In genomic region chr1:170714163-170714562, GRCh38 we compare ENCODE assay signal across 1 cellular context.
A peak's percentile ranks its signal among the peaks of the same experiment; 100 is the strongest.
TF ChIP-seq lines count a peak whose summit lies in the region.

No MANE protein-coding gene starts in this region.

TF ChIP-seq in HEK293, 187 proteins besides CTCF, POLR2A, EP300 and RAD21 (continued from another document and continues in another):
- no peak for TF ChIP-seq ZSCAN5A (tag by site-specific recombination; IDR thresholded peaks at IDR 0.05)
- no peak for TF ChIP-seq ZNF48 (tag by site-specific recombination; IDR thresholded peaks at IDR 0.05)
- no peak for TF ChIP-seq SP7 (tag by site-specific recombination; IDR thresholded peaks at IDR 0.05)
- TF ChIP-seq ZNF214 (tag by site-specific recombination; IDR thresholded peaks at IDR 0.05; ENCODE audit: borderline replicate concordance) = no peak
- no peak for TF ChIP-seq ZNF76 (tag by site-specific recombination; IDR thresholded peaks at IDR 0.05; ENCODE audit: borderline replicate concordance, low read depth)
- TF ChIP-seq ZNF311 (tag by site-specific recombination; IDR thresholded peaks at IDR 0.05; ENCODE audit: borderline replicate concordance) = no peak
- no peak for TF ChIP-seq ZNF747 (tag by site-specific recombination; IDR thresholded peaks at IDR 0.05)
- no peak for TF ChIP-seq GLIS2 (tag by site-specific recombination; IDR thresholded peaks at IDR 0.05)
- no peak for TF ChIP-seq ZNF560 (tag by site-specific recombination; IDR thresholded peaks at IDR 0.05; ENCODE audit: borderline replicate concordance)
- TF ChIP-seq ZNF18 (tag by site-specific recombination; IDR thresholded peaks at IDR 0.05) = no peak
- TF ChIP-seq ZNF423 (tag by site-specific recombination; IDR thresholded peaks at IDR 0.05) = no peak
- TF ChIP-seq ZNF549 (tag by site-specific recombination; IDR thresholded peaks at IDR 0.05) = 0 out of 2 replicates have a peak, but pooled peaks have one; percentile 44
- TF ChIP-seq ZFP37 (tag by site-specific recombination; IDR thresholded peaks at IDR 0.05) = no peak
- TF ChIP-seq ZNF324 (tag by site-specific recombination; IDR thresholded peaks at IDR 0.05) = no peak
- no peak for TF ChIP-seq ZNF174 (tag by site-specific recombination; IDR thresholded peaks at IDR 0.05)
- no peak for TF ChIP-seq IKZF3 (tag by site-specific recombination; IDR thresholded peaks at IDR 0.05)
- peak; percentile 77 for TF ChIP-seq PRDM6 (tag by site-specific recombination; IDR thresholded peaks at IDR 0.05)
- no peak for TF ChIP-seq WT1 (tag by site-specific recombination; IDR thresholded peaks at IDR 0.05)
- no peak for TF ChIP-seq ZNF571 (tag by site-specific recombination; IDR thresholded peaks at IDR 0.05)
- TF ChIP-seq ZNF121 (tag by site-specific recombination; IDR thresholded peaks at IDR 0.05) = no peak
- 0 out of 2 replicates have a peak, but pooled peaks have one; percentile 46 for TF ChIP-seq PRDM4 (tag by site-specific recombination; IDR thresholded peaks at IDR 0.05)
- no peak for TF ChIP-seq ZNF645 (tag by site-specific recombination; IDR thresholded peaks at IDR 0.05)
- no peak for TF ChIP-seq ZNF621 (tag by site-specific recombination; IDR thresholded peaks at IDR 0.05)
- no peak for TF ChIP-seq SALL2 (tag by site-specific recombination; IDR thresholded peaks at IDR 0.05; ENCODE audit: borderline replicate concordance)
- no peak for TF ChIP-seq BCL6B (tag by site-specific recombination; IDR thresholded peaks at IDR 0.05)
- no peak for TF ChIP-seq HIC1 (tag by site-specific recombination; IDR thresholded peaks at IDR 0.05)
- TF ChIP-seq ZSCAN16 (tag by site-specific recombination; IDR thresholded peaks at IDR 0.05) = no peak
- TF ChIP-seq ZBTB49 (tag by site-specific recombination; IDR thresholded peaks at IDR 0.05; ENCODE audit: low read depth) = no peak
- TF ChIP-seq ZNF112 (tag by site-specific recombination; IDR thresholded peaks at IDR 0.05) = no peak
- no peak for TF ChIP-seq ZNF510 (tag by site-specific recombination; IDR thresholded peaks at IDR 0.05; ENCODE audit: insufficient replicate concordance)
- TF ChIP-seq ZNF138 (tag by site-specific recombination; IDR thresholded peaks at IDR 0.05; ENCODE audit: borderline replicate concordance) = no peak
- TF ChIP-seq SCRT2 (tag by site-specific recombination; IDR thresholded peaks at IDR 0.05) = no peak
- no peak for TF ChIP-seq ZNF610 (tag by site-specific recombination; IDR thresholded peaks at IDR 0.05; ENCODE audit: borderline replicate concordance)
- TF ChIP-seq PRDM1 (tag by site-specific recombination; IDR thresholded peaks at IDR 0.05) = no peak
- peak; percentile 95 for TF ChIP-seq FEZF1 (tag by site-specific recombination; IDR thresholded peaks at IDR 0.05)
- no peak for TF ChIP-seq ZNF202 (tag by site-specific recombination; IDR thresholded peaks at IDR 0.05; ENCODE audit: borderline replicate concordance)
- no peak for TF ChIP-seq ZFHX2 (tag by site-specific recombination; conservative IDR thresholded peaks at IDR 0.05)
- no peak for TF ChIP-seq SP3 (tag by site-specific recombination; IDR thresholded peaks at IDR 0.05)
- no peak for TF ChIP-seq ZNF335 (tag by site-specific recombination; conservative IDR thresholded peaks at IDR 0.05)
- TF ChIP-seq ZNF148 (tag by site-specific recombination; IDR thresholded peaks at IDR 0.05; ENCODE audit: borderline replicate concordance) = no peak
- TF ChIP-seq ZNF660 (tag by site-specific recombination; IDR thresholded peaks at IDR 0.05) = no peak
- TF ChIP-seq SCRT1 (tag by site-specific recombination; IDR thresholded peaks at IDR 0.05; ENCODE audit: borderline replicate concordance) = no peak
- TF ChIP-seq BCL11A (tag by site-specific recombination; IDR thresholded peaks at IDR 0.05; ENCODE audit: low read depth) = no peak
- no peak for TF ChIP-seq ZNF26 (tag by site-specific recombination; IDR thresholded peaks at IDR 0.05)
- TF ChIP-seq KLF1 (tag by site-specific recombination; IDR thresholded peaks at IDR 0.05) = no peak
- no peak for TF ChIP-seq ZNF548 (tag by site-specific recombination; IDR thresholded peaks at IDR 0.05)
